ENCODE assay signal across 27 cellular contexts in the genomic region with DNA sequence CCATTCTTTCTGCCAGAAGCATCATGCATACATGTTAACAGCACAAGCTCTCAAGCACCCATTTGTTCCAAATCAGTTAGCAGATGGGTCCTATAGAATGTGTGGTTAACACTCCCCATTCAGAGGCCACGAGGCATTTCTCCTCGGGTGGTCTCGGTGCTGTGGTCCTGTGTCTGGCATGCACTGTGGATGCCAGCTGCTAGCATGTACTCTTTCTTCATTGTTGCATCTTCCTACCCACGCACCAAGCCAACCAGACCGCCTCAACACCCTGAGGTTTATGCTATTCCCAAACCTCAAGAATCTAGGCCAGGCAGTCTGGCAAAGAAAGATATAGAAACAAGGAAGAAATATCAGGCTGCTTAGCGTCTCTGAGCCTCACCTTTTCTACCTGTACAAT. TPM values are rescaled to one million over a fixed set of nuclear protein-coding genes. Genes with fewer than 3 reads are reported as not detected.
DNase-seq lines count a peak whose midpoint lies in the region; ATAC-seq and TF ChIP-seq lines count a peak whose summit lies in the region.
"Had no signal": no experiment of that assay in that cellular context is flagged by ENCODE, and none has a peak within 500 bp of the region (broad histone marks: within the 10 kb centered on the region; RNA-seq: fewer than 3 reads in every experiment).

No MANE protein-coding gene starts in this region.

- peaks cover 0 to 13% (median 4%) of the 10 kb centered on the region in 11 donors for H3K9me3 ChIP-seq in heart right ventricle
- H3K9me3 ChIP-seq in esophagus squamous epithelium, result peaks cover 0 to 4% (median 0%) of the 10 kb centered on the region in 3 donors
- no peaks in the 10 kb centered on the region for H3K9me3 ChIP-seq in parathyroid adenoma (ENCODE audit: control insufficient read depth, low read length)
- peaks cover 0 to 5% (median 2%) of the 10 kb centered on the region in 4 donors for H3K9me3 ChIP-seq in upper lobe of left lung
- H3K9me3 ChIP-seq: SJCRH30, testis had no signal

- H3K27me3 ChIP-seq in heart right ventricle (no peaks in the 10 kb centered on the region), esophagus squamous epithelium (no peaks in the 10 kb centered on the region), parathyroid adenoma (ENCODE audit: control insufficient read depth, insufficient read depth, low read length) (no peaks in the 10 kb centered on the region), upper lobe of left lung (no peaks in the 10 kb centered on the region), brain microvascular endothelial cell (replicated peaks) (no peaks in the 10 kb centered on the region)
- H3K27me3 ChIP-seq: SJCRH30, testis had no signal

- no peaks in the 10 kb centered on the region for H3K27me3 Mint-ChIP-seq in activated CD4-positive, alpha-beta memory T cell treated with anti-CD3 and anti-CD28 coated beads, Interleukin-2, amount 10 ng/mL, durations not matched to agents 7 days and 5 days
- H3K27me3 Mint-ChIP-seq: activated naive CD4-positive, alpha-beta T cell treated with anti-CD3 and anti-CD28 coated beads, Interleukin-2, amount 10 ng/mL, durations not matched to agents 7 days and 5 days; CD4-positive, alpha-beta T cell had no signal

- H3K36me3 Mint-ChIP-seq in activated CD4-positive, alpha-beta memory T cell treated with anti-CD3 and anti-CD28 coated beads, Interleukin-2, amount 10 ng/mL, durations not matched to agents 7 days and 5 days (ENCODE audit: low read depth), result no peaks in the 10 kb centered on the region
- H3K36me3 Mint-ChIP-seq: activated naive CD4-positive, alpha-beta T cell treated with anti-CD3 and anti-CD28 coated beads, Interleukin-2, amount 10 ng/mL, durations not matched to agents 7 days and 5 days; naive B cell; T-cell had no signal

- intact Hi-C loops in heart right ventricle (cut with DNase I) (no loop called here), cardiac septum (cut with DNase I) (no loop called here), esophagus squamous epithelium (cut with DNase I) (no loop called here)

- H3K79me2 ChIP-seq in parathyroid adenoma, result no peaks in the 10 kb centered on the region

- H3K27ac Mint-ChIP-seq in activated CD4-positive, alpha-beta memory T cell treated with anti-CD3 and anti-CD28 coated beads, Interleukin-2, amount 10 ng/mL, durations not matched to agents 7 days and 5 days, result no peak overlapping the region
- H3K27ac Mint-ChIP-seq: activated B cell treated with CpG ODN at 0.5 μM for 24 hours; activated naive CD4-positive, alpha-beta T cell treated with anti-CD3 and anti-CD28 coated beads, Interleukin-2, amount 10 ng/mL, durations not matched to agents 7 days and 5 days; CD4-positive, alpha-beta T cell; dendritic cell treated with granulocyte-macrophage colony-stimulating factor and Interleukin-4, amounts not matched to agents 40 ng/mL and 50 ng/mL, for 4 days; HFFc6; naive B cell; T-cell had no signal

- H3K9ac ChIP-seq in parathyroid adenoma, result no peak overlapping the region

- no peak for TF ChIP-seq EP300 in upper lobe of left lung (IDR thresholded peaks at IDR 0.05)

- CTCF ChIA-PET in activated CD4-positive, alpha-beta memory T cell treated with anti-CD3 and anti-CD28 coated beads, Interleukin-2, amount 10 ng/mL, durations not matched to agents 7 days and 5 days (lab: Charles Lee), result no interaction called here

- POLR2A ChIA-PET in activated CD4-positive, alpha-beta memory T cell treated with anti-CD3 and anti-CD28 coated beads, Interleukin-2, amount 10 ng/mL, durations not matched to agents 7 days and 5 days (lab: Charles Lee), result no interaction called here

- no peak overlapping the region for H3K4me2 ChIP-seq in parathyroid adenoma (ENCODE audit: low read length)

- no peak overlapping the region for H3K4me3 Mint-ChIP-seq in activated CD4-positive, alpha-beta memory T cell treated with anti-CD3 and anti-CD28 coated beads, Interleukin-2, amount 10 ng/mL, durations not matched to agents 7 days and 5 days
- H3K4me3 Mint-ChIP-seq: activated B cell treated with CpG ODN at 0.5 μM for 24 hours; activated naive CD4-positive, alpha-beta T cell treated with anti-CD3 and anti-CD28 coated beads, Interleukin-2, amount 10 ng/mL, durations not matched to agents 7 days and 5 days; CD4-positive, alpha-beta T cell; dendritic cell treated with granulocyte-macrophage colony-stimulating factor and Interleukin-4, amounts not matched to agents 40 ng/mL and 50 ng/mL, for 4 days; HFFc6; naive B cell; T-cell had no signal

- no peak overlapping the region for H2AFZ ChIP-seq in parathyroid adenoma

- ATAC-seq in heart right ventricle (no peak), upper lobe of left lung (ENCODE audit: low FRiP score in 2 of 2) (no peak)
- ATAC-seq: GM12878, T-cell had no signal

- peaks cover 3% of the 10 kb centered on the region for H3K4me1 Mint-ChIP-seq in activated CD4-positive, alpha-beta memory T cell treated with anti-CD3 and anti-CD28 coated beads, Interleukin-2, amount 10 ng/mL, durations not matched to agents 7 days and 5 days
- H3K4me1 Mint-ChIP-seq: activated B cell treated with CpG ODN at 0.5 μM for 24 hours, naive B cell had no signal

- in situ Hi-C loops in brain microvascular endothelial cell (cut with HindIII; ENCODE audit: low pct_ligation_motif_present, low sequenced_read_pairs), result no loop called here

- H3K9me3 Mint-ChIP-seq in activated CD4-positive, alpha-beta memory T cell treated with anti-CD3 and anti-CD28 coated beads, Interleukin-2, amount 10 ng/mL, durations not matched to agents 7 days and 5 days, result no peaks in the 10 kb centered on the region
- H3K9me3 Mint-ChIP-seq: HFFc6 had no signal

- 86 to 94% methylated on average over 6 of the region's 6 CpGs for WGBS in heart right ventricle, 2 donors
- WGBS in esophagus squamous epithelium, 2 donors, result 76 to 80% methylated on average over 6 of the region's 6 CpGs
- 92 to 93% methylated on average over 6 of the region's 6 CpGs for WGBS in upper lobe of left lung, 2 donors

- H3K4me1 ChIP-seq in heart right ventricle (peaks cover 0 to 30% (median 9%) of the 10 kb centered on the region in 9 donors), esophagus squamous epithelium (peaks cover 0 to 18% (median 11%) of the 10 kb centered on the region in 3 donors), parathyroid adenoma (no peaks in the 10 kb centered on the region), upper lobe of left lung (peaks cover 0 to 18% (median 4%) of the 10 kb centered on the region in 4 donors)
- H3K4me1 ChIP-seq: SJCRH30 had no signal

- peak overlapping the region; percentile 21 to 81 (median 52) for H3K27ac ChIP-seq in heart right ventricle
- peak overlapping the region in 3 of 4 donors; percentile 0 to 71 (median 64) for H3K27ac ChIP-seq in esophagus squamous epithelium
- H3K27ac ChIP-seq in parathyroid adenoma, result peak overlapping the region; percentile 53
- peak overlapping the region; percentile 56 to 85 (median 68) for H3K27ac ChIP-seq in upper lobe of left lung
- H3K27ac ChIP-seq in brain microvascular endothelial cell, result no peak overlapping the region
- H3K27ac ChIP-seq: HL-60, SJCRH30 had no signal

- no peak for TF ChIP-seq POLR2A in esophagus squamous epithelium (IDR thresholded peaks at IDR 0.05)
- no peak for TF ChIP-seq POLR2A in upper lobe of left lung (IDR thresholded peaks at IDR 0.05)

- H3K36me3 ChIP-seq in heart right ventricle (no peaks in the 10 kb centered on the region), esophagus squamous epithelium (no peaks in the 10 kb centered on the region), parathyroid adenoma (ENCODE audit: control insufficient read depth, insufficient read depth, low read length) (no peaks in the 10 kb centered on the region), upper lobe of left lung (no peaks in the 10 kb centered on the region), brain microvascular endothelial cell (replicated peaks) (no peaks in the 10 kb centered on the region)
- H3K36me3 ChIP-seq: SJCRH30 had no signal

- no peak for TF ChIP-seq CTCF in heart right ventricle (IDR thresholded peaks at IDR 0.05)
- no peak for TF ChIP-seq CTCF in esophagus squamous epithelium (IDR thresholded peaks at IDR 0.05)
- TF ChIP-seq CTCF in parathyroid adenoma (IDR thresholded peaks at IDR 0.05), result no peak
- TF ChIP-seq CTCF in upper lobe of left lung (IDR thresholded peaks at IDR 0.05), result no peak
- TF ChIP-seq CTCF in brain microvascular endothelial cell (IDR thresholded peaks at IDR 0.05; ENCODE audit: low read depth, low read length, missing control alignments), result no peak

- DNase-seq in heart right ventricle, result no peak
- DNase-seq in cardiac septum (ENCODE audit: low spot score), result no peak
- DNase-seq in esophagus squamous epithelium (lab: John Stamatoyannopoulos, UW), result no peak
- no peak for DNase-seq in upper lobe of left lung
- no peak for DNase-seq in brain microvascular endothelial cell
- no peak for DNase-seq in C1 segment of cervical spinal cord (lab: John Stamatoyannopoulos, UW)
- no peak for DNase-seq in activated CD4-positive, alpha-beta memory T cell treated with anti-CD3 and anti-CD28 coated beads, Interleukin-2, amount 10 ng/mL, durations not matched to agents 7 days and 5 days
- DNase-seq: activated B cell treated with CpG ODN at 0.5 μM for 24 hours; activated CD8-positive, alpha-beta memory T cell treated with anti-CD3 and anti-CD28 coated beads, Interleukin-2, amount 50 U/mL, for 4 hours; activated naive CD4-positive, alpha-beta T cell treated with anti-CD3 and anti-CD28 coated beads, Interleukin-2, amount 10 ng/mL, durations not matched to agents 7 days and 5 days; CD4-positive, alpha-beta T cell; central memory CD4-positive, alpha-beta T cell; GOT3; head of caudate nucleus; HFFc6; naive B cell; NCI-H1436; NCI-H2081 treated with DMSO at 0.1 percent for 48 hours; NCI-H748 treated with DMSO at 0.1 percent for 48 hours; SJCRH30; stimulated activated CD4-positive, alpha-beta T cell treated with anti-CD3 and anti-CD28 coated beads, Interleukin-4, amount 100 ng/mL, for 1 hour; T-cell had no signal

- no peak overlapping the region for H3K4me3 ChIP-seq in heart right ventricle
- H3K4me3 ChIP-seq in esophagus squamous epithelium, result no peak overlapping the region
- no peak overlapping the region for H3K4me3 ChIP-seq in parathyroid adenoma (ENCODE audit: low read depth, low read length)
- H3K4me3 ChIP-seq in upper lobe of left lung, result no peak overlapping the region
- no peak overlapping the region for H3K4me3 ChIP-seq in brain microvascular endothelial cell (ENCODE audit: low read depth, low read length)
- H3K4me3 ChIP-seq: GM12878, SJCRH30, testis had no signal

RNA-seq across cellular contexts. Expression of gene MRTFB, which starts 27.8 kb away (rescaled TPM):
- 10 to 100 TPM; 20.9 to 41.8 (median 33.0) TPM for total RNA-seq in heart right ventricle
- polyA plus RNA-seq in heart right ventricle, result 10 to 100 TPM in 1 of 2 donors, 1 to 10 TPM in 1; 4.1 to 10.5 TPM
- 25.7 TPM for total RNA-seq in cardiac septum
- 10 to 100 TPM; 17.1 to 77.8 (median 21.9) TPM for total RNA-seq in esophagus squamous epithelium
- 100 to 1,000 TPM in 1 of 6 donors, 10 to 100 TPM in 5; 46.9 to 100 (median 66.7) TPM for total RNA-seq in upper lobe of left lung
- 10 to 100 TPM; 12.5 to 13.6 TPM for total RNA-seq in activated CD4-positive, alpha-beta memory T cell treated with anti-CD3 and anti-CD28 coated beads, Interleukin-2, amount 10 ng/mL, durations not matched to agents 7 days and 5 days
